1 cellular context compared by ENCODE assay signal in genomic region chr10:110395350-110396283, GRCh38.
A peak's percentile ranks its signal among the peaks of the same experiment; 100 is the strongest.
TF ChIP-seq lines count a peak whose summit lies in the region.

No MANE protein-coding gene starts in this region.

TF ChIP-seq in K562, 482 proteins besides CTCF, POLR2A, EP300 and RAD21 (continued from another document and continues in another):
- TF ChIP-seq FOSL1 (tag; conservative IDR thresholded peaks at IDR 0.05) (0 out of 2 replicates have a peak, but pooled peaks have one; percentile 42), NFE2 (IDR thresholded peaks at IDR 0.05; ENCODE audit: low read depth) (no peak), ZNF140 (CRISPR knock-in tag; IDR thresholded peaks at IDR 0.05) (no peak), MEF2D (tag; conservative IDR thresholded peaks at IDR 0.05; ENCODE audit: low read depth) (peak; percentile 95), BACH1 (tag; IDR thresholded peaks at IDR 0.05) (peak; percentile 68; the same call in 1 of the 2 replicates), ATF7 (IDR thresholded peaks at IDR 0.05) (0 out of 2 replicates have a peak, but pooled peaks have one; percentile 35), NR2C1 (IDR thresholded peaks at IDR 0.05) (peak; percentile 79), NR2C1 (tag; IDR thresholded peaks at IDR 0.05) (peak; percentile 92), CUX1 (CRISPR knock-in tag; IDR thresholded peaks at IDR 0.05) (no peak), RCOR1 (IDR thresholded peaks at IDR 0.05; ENCODE audit: borderline replicate concordance in 1 of 2, low read depth in 2 of 2, low read length in 2 of 2) (peak in 1 of 2 experiments; percentile 78; a peak in 1 of 4 replicates), TAL1 (IDR thresholded peaks at IDR 0.05) (peak; percentile 60), ZEB2 (IDR thresholded peaks at IDR 0.05) (peak; percentile 54; the same call in 1 of the 2 replicates), ZNF232 (CRISPR knock-in tag; IDR thresholded peaks at IDR 0.05) (no peak), SOX6 (IDR thresholded peaks at IDR 0.05) (peak; percentile 35; the same call in 1 of the 2 replicates), LARP7 (IDR thresholded peaks at IDR 0.05) (no peak), TAF1 (IDR thresholded peaks at IDR 0.05; ENCODE audit: control insufficient read depth, extremely low read depth, insufficient read depth, low read length, severe bottlenecking) (no peak), EHMT2 (IDR thresholded peaks at IDR 0.05) (no peak), CBX3 (IDR thresholded peaks at IDR 0.05; ENCODE audit: borderline replicate concordance in 1 of 2, low read length in 2 of 2) (no peak), ZNF408 (CRISPR knock-in tag; IDR thresholded peaks at IDR 0.05; ENCODE audit: low read depth) (no peak), CGGBP1 (CRISPR knock-in tag; IDR thresholded peaks at IDR 0.05) (no peak), KDM5B (IDR thresholded peaks at IDR 0.05; ENCODE audit: insufficient replicate concordance, low read depth, low read length) (no peak), ARHGAP35 (IDR thresholded peaks at IDR 0.05; ENCODE audit: partially characterized antibody) (no peak), ADNP (tag; IDR thresholded peaks at IDR 0.05) (no peak), FOXJ2 (tag; IDR thresholded peaks at IDR 0.05) (0 out of 2 replicates have a peak, but pooled peaks have one; percentile 29), NR2C2 (CRISPR knock-in tag; IDR thresholded peaks at IDR 0.05) (no peak), NR2C2 (tag; IDR thresholded peaks at IDR 0.05) (peak; percentile 95), TCF3 (CRISPR knock-in tag; IDR thresholded peaks at IDR 0.05) (peak; percentile 69), KLF10 (CRISPR knock-in tag; IDR thresholded peaks at IDR 0.05) (no peak), PTBP1 (IDR thresholded peaks at IDR 0.05; ENCODE audit: low read depth, low read length) (no peak), CBFA2T3 (IDR thresholded peaks at IDR 0.05) (peak; percentile 69), MBD1 (CRISPR knock-in tag; IDR thresholded peaks at IDR 0.05) (no peak), ZNF445 (CRISPR knock-in tag; IDR thresholded peaks at IDR 0.05; ENCODE audit: low read depth) (no peak), ZFP36 (IDR thresholded peaks at IDR 0.05; ENCODE audit: low read depth, low read length, partially characterized antibody) (no peak), TCF7 (IDR thresholded peaks at IDR 0.05; ENCODE audit: borderline replicate concordance) (no peak), ID3 (CRISPR knock-in tag; IDR thresholded peaks at IDR 0.05) (no peak), ID3 (tag; IDR thresholded peaks at IDR 0.05) (peak; percentile 40; the same call in 1 of the 2 replicates), NR0B1 (IDR thresholded peaks at IDR 0.05; ENCODE audit: partially characterized antibody) (no peak), TEAD4 (IDR thresholded peaks at IDR 0.05; ENCODE audit: low read length) (peak; percentile 73), TEAD4 (CRISPR knock-in tag; IDR thresholded peaks at IDR 0.05; ENCODE audit: borderline replicate concordance) (no peak), MEIS2 (IDR thresholded peaks at IDR 0.05; ENCODE audit: partially characterized antibody) (peak; percentile 71), DPF2 (IDR thresholded peaks at IDR 0.05) (peak; percentile 46; the same call in 1 of the 2 replicates), NCOR1 (IDR thresholded peaks at IDR 0.05) (0 out of 2 replicates have a peak, but pooled peaks have one; percentile 33), ZNF717 (CRISPR knock-in tag; IDR thresholded peaks at IDR 0.05) (no peak), ARID1B (IDR thresholded peaks at IDR 0.05) (peak; percentile 66; the same call in 1 of the 2 replicates), RBM15 (IDR thresholded peaks at IDR 0.05; ENCODE audit: insufficient read depth, low read length) (no peak)
- TF ChIP-seq, protein P1, sequence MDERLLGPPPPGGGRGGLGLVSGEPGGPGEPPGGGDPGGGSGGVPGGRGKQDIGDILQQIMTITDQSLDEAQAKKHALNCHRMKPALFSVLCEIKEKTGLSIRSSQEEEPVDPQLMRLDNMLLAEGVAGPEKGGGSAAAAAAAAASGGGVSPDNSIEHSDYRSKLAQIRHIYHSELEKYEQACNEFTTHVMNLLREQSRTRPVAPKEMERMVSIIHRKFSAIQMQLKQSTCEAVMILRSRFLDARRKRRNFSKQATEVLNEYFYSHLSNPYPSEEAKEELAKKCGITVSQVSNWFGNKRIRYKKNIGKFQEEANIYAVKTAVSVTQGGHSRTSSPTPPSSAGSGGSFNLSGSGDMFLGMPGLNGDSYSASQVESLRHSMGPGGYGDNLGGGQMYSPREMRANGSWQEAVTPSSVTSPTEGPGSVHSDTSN (CRISPR knock-in tag; IDR thresholded peaks at IDR 0.05; ENCODE audit: low read depth): no peak
- TF ChIP-seq, protein P1 (tag; conservative IDR thresholded peaks at IDR 0.05; ENCODE audit: low read depth): peak; percentile 53
- TF ChIP-seq, protein P2, sequence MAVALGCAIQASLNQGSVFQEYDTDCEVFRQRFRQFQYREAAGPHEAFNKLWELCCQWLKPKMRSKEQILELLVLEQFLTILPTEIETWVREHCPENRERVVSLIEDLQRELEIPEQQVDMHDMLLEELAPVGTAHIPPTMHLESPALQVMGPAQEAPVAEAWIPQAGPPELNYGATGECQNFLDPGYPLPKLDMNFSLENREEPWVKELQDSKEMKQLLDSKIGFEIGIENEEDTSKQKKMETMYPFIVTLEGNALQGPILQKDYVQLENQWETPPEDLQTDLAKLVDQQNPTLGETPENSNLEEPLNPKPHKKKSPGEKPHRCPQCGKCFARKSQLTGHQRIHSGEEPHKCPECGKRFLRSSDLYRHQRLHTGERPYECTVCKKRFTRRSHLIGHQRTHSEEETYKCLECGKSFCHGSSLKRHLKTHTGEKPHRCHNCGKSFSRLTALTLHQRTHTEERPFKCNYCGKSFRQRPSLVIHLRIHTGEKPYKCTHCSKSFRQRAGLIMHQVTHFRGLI (CRISPR knock-in tag; IDR thresholded peaks at IDR 0.05): no peak
- TF ChIP-seq, protein P3, sequence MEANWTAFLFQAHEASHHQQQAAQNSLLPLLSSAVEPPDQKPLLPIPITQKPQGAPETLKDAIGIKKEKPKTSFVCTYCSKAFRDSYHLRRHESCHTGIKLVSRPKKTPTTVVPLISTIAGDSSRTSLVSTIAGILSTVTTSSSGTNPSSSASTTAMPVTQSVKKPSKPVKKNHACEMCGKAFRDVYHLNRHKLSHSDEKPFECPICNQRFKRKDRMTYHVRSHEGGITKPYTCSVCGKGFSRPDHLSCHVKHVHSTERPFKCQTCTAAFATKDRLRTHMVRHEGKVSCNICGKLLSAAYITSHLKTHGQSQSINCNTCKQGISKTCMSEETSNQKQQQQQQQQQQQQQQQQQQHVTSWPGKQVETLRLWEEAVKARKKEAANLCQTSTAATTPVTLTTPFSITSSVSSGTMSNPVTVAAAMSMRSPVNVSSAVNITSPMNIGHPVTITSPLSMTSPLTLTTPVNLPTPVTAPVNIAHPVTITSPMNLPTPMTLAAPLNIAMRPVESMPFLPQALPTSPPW (CRISPR knock-in tag; IDR thresholded peaks at IDR 0.05): peak; percentile 49; the same call in 1 of the 2 replicates
- TF ChIP-seq, protein P4, sequence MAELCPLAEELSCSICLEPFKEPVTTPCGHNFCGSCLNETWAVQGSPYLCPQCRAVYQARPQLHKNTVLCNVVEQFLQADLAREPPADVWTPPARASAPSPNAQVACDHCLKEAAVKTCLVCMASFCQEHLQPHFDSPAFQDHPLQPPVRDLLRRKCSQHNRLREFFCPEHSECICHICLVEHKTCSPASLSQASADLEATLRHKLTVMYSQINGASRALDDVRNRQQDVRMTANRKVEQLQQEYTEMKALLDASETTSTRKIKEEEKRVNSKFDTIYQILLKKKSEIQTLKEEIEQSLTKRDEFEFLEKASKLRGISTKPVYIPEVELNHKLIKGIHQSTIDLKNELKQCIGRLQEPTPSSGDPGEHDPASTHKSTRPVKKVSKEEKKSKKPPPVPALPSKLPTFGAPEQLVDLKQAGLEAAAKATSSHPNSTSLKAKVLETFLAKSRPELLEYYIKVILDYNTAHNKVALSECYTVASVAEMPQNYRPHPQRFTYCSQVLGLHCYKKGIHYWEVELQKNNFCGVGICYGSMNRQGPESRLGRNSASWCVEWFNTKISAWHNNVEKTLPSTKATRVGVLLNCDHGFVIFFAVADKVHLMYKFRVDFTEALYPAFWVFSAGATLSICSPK (IDR thresholded peaks at IDR 0.05; ENCODE audit: borderline replicate concordance): no peak
- TF ChIP-seq, protein P5, sequence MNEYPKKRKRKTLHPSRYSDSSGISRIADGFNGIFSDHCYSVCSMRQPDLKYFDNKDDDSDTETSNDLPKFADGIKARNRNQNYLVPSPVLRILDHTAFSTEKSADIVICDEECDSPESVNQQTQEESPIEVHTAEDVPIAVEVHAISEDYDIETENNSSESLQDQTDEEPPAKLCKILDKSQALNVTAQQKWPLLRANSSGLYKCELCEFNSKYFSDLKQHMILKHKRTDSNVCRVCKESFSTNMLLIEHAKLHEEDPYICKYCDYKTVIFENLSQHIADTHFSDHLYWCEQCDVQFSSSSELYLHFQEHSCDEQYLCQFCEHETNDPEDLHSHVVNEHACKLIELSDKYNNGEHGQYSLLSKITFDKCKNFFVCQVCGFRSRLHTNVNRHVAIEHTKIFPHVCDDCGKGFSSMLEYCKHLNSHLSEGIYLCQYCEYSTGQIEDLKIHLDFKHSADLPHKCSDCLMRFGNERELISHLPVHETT (CRISPR knock-in tag; conservative IDR thresholded peaks at IDR 0.05 in 1 of 2, IDR thresholded peaks at IDR 0.05 in 1 of 2): peak in 1 of 2 experiments; percentile 51; a peak in 1 of 4 replicates
